8 cellular contexts compared by ENCODE assay signal in the genomic region with DNA sequence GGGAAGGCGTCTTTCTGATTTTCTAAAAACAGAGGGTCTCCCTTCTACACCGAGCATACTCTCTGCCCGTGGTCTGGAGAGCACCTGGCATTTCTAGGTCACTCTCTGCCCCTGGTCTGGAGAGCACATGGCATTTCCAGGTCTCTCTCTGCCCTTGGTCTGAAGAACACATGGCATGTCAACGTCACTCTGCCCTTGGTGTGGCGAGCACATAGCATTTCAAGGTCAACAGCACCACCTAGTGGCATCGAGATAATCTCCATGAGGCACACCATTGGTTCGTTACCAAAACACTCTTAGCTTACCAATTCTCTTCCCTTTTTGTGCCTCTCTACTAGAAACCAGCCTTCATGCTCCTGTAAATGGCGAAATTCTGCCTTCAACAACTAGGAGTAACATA.
A peak's percentile ranks its signal among the peaks of the same experiment; 100 is the strongest.
DNase-seq lines count a peak whose midpoint lies in the region; TF ChIP-seq lines count a peak whose summit lies in the region.

No MANE protein-coding gene starts in this region.

- TF ChIP-seq CTCF in HEK293 (tag by site-specific recombination; IDR thresholded peaks at IDR 0.05) (peak; percentile 95), astrocyte of the cerebellum (IDR thresholded peaks at IDR 0.05; ENCODE audit: low read depth, low read length, missing control alignments) (peak; percentile 35)

- H3K4me3 ChIP-seq in HEK293 (ENCODE audit: low read depth, low read length) (no peak overlapping the region), astrocyte of the cerebellum (ENCODE audit: low read depth, low read length) (no peak overlapping the region)

- no peak overlapping the region for H3K27ac ChIP-seq in HEK293 (ENCODE audit: extremely low read depth, low read depth, low read length)

- peak; percentile 36 for DNase-seq in activated CD4-positive, alpha-beta T cell treated with anti-CD3 and anti-CD28 coated beads for 48 hours
- DNase-seq in activated CD4-positive, alpha-beta T cell treated with anti-CD3 and anti-CD28 coated beads for 4 hours = no peak
- peak; percentile 33 for DNase-seq in NCI-H2196 (lab: John Stamatoyannopoulos, UW; ENCODE audit: unreplicated experiment)
- peak; percentile 18 for DNase-seq in astrocyte of the cerebellum (ENCODE audit: low read depth)
- DNase-seq in left kidney (ENCODE audit: low read depth, low spot score) = peak; percentile 12
- DNase-seq in NCI-H1092 treated with DMSO at 0.1 percent for 48 hours (lab: John Stamatoyannopoulos, UW) = no peak
- no peak for DNase-seq in stimulated activated CD4-positive, alpha-beta T cell treated with anti-CD3 and anti-CD28 coated beads, Interleukin-4, amount 100 ng/mL, for 4 hours

- no peaks in the 10 kb centered on the region for H3K9me3 ChIP-seq in HEK293 (ENCODE audit: control insufficient read depth, insufficient read depth, low read depth, low read length)

- POLR2A ChIA-PET in HEK293 (lab: Yijun Ruan, JAX) = no interaction called here

- in situ Hi-C loops in astrocyte of the cerebellum (cut with HindIII; ENCODE audit: low sequenced_read_pairs) = loop anchor here (25.0 kb wide), 1 partner anchor 592 kb away; no protein-coding TSS in a partner anchor

- CTCF ChIA-PET in HEK293 (lab: Yijun Ruan, JAX) = interaction anchor here (0.5 to 4.1 kb wide), 36 partner anchors 10 to 1281 kb away, joined by 3 to 112 read pairs (median 3); no protein-coding TSS in a partner anchor

- no peaks in the 10 kb centered on the region for H3K36me3 ChIP-seq in HEK293 (ENCODE audit: control insufficient read depth in 2 of 2, insufficient read depth in 1 of 2, low read length in 2 of 2)

- H3K4me1 ChIP-seq in HEK293 (ENCODE audit: control insufficient read depth, insufficient read depth, low read length) = no peaks in the 10 kb centered on the region

TF ChIP-seq in HEK293, 187 proteins besides CTCF, POLR2A, EP300 and RAD21:
- TF ChIP-seq ZBTB21 (tag by site-specific recombination; IDR thresholded peaks at IDR 0.05) = 0 out of 2 replicates have a peak, but pooled peaks have one; percentile 19
- TF ChIP-seq ZNF654 (tag by site-specific recombination; IDR thresholded peaks at IDR 0.05; ENCODE audit: low read depth) = peak; percentile 98
- TF ChIP-seq ZNF629 (tag by site-specific recombination; IDR thresholded peaks at IDR 0.05) = peak; percentile 58; the same call in 1 of the 2 replicates
- TF ChIP-seq ZNF670 (tag by site-specific recombination; IDR thresholded peaks at IDR 0.05; ENCODE audit: low read depth) = no peak
- peak; percentile 86 for TF ChIP-seq ZNF2 (tag by site-specific recombination; IDR thresholded peaks at IDR 0.05)
TF ChIP-seq in HEK293: peak in this region for 4.

Comparison
In these comparisons a context has a peak if more than half of its experiments do, and no peak if none do; other contexts are left out.
1. DNase-seq: peak in activated CD4-positive, alpha-beta T cell treated with anti-CD3 and anti-CD28 coated beads for 48 hours (single experiment), NCI-H2196 (single experiment), astrocyte of the cerebellum (single experiment) and left kidney (single experiment); none in activated CD4-positive, alpha-beta T cell treated with anti-CD3 and anti-CD28 coated beads for 4 hours (0 of 2), NCI-H1092 treated with DMSO at 0.1 percent for 48 hours (single experiment) and stimulated activated CD4-positive, alpha-beta T cell treated with anti-CD3 and anti-CD28 coated beads, Interleukin-4, amount 100 ng/mL, for 4 hours (0 of 2).